20 cellular contexts compared by ENCODE assay signal in genomic region chr1:171427852-171428471, GRCh38. TPM values are rescaled to one million over a fixed set of nuclear protein-coding genes. Genes with fewer than 3 reads are reported as not detected.
A peak's percentile ranks its signal among the peaks of the same experiment; 100 is the strongest.
DNase-seq lines count a peak whose midpoint lies in the region; ATAC-seq and TF ChIP-seq lines count a peak whose summit lies in the region.
"Had no signal": no experiment of that assay in that cellular context is flagged by ENCODE, and none has a peak within 500 bp of the region (broad histone marks: within the 10 kb centered on the region; RNA-seq: fewer than 3 reads in every experiment).

No MANE protein-coding gene starts in this region.

- H3K4me1 ChIP-seq in liver (ENCODE audit: control insufficient read depth in 4 of 4, insufficient read depth in 4 of 4, low read length in 3 of 4): no peaks in the 10 kb centered on the region
- H3K4me1 ChIP-seq in right lobe of liver: no peaks in the 10 kb centered on the region
- H3K4me1 ChIP-seq in esophagus squamous epithelium: no peaks in the 10 kb centered on the region
- H3K4me1 ChIP-seq: SJSA1 had no signal

- no peaks in the 10 kb centered on the region for H3K9me3 ChIP-seq in liver (ENCODE audit: control insufficient read depth in 4 of 4, low read length in 3 of 4)
- H3K9me3 ChIP-seq in right lobe of liver: no peaks in the 10 kb centered on the region
- H3K9me3 ChIP-seq in esophagus squamous epithelium: peaks cover 0 to 13% (median 0%) of the 10 kb centered on the region in 3 donors
- H3K9me3 ChIP-seq: SJSA1 had no signal

- WGBS in liver: 76% methylated on average over 4 of the region's 4 CpGs
- 62% methylated on average over 4 of the region's 4 CpGs for WGBS in right lobe of liver (ENCODE audit: insufficient coverage, low coverage, low lambda C conversion rate, missing lambda C conversion rate)
- 60 to 64% methylated on average over 4 of the region's 4 CpGs for WGBS in esophagus squamous epithelium, 2 donors

- H3K4me3 ChIP-seq in liver (ENCODE audit: low read depth in 1 of 3, low read length in 3 of 3): no peak overlapping the region
- H3K4me3 ChIP-seq in right lobe of liver: no peak overlapping the region
- no peak overlapping the region for H3K4me3 ChIP-seq in esophagus squamous epithelium
- H3K4me3 ChIP-seq: SJSA1 had no signal

- H3K9ac ChIP-seq in liver (ENCODE audit: low read depth in 1 of 2, low read length in 2 of 2): no peak overlapping the region

- no peak for ATAC-seq in right lobe of liver
- ATAC-seq: HCT116, Right ventricle myocardium inferior had no signal

- TF ChIP-seq POLR2A in right lobe of liver (IDR thresholded peaks at IDR 0.05): no peak
- TF ChIP-seq POLR2A in esophagus squamous epithelium (IDR thresholded peaks at IDR 0.05): no peak

- H3K27me3 ChIP-seq in liver (ENCODE audit: control insufficient read depth in 4 of 4, insufficient read depth in 4 of 4, low read length in 3 of 4): peaks cover 0 to 2% (median 0%) of the 10 kb centered on the region in 4 donors
- H3K27me3 ChIP-seq in right lobe of liver: no peaks in the 10 kb centered on the region
- no peaks in the 10 kb centered on the region for H3K27me3 ChIP-seq in esophagus squamous epithelium
- H3K27me3 ChIP-seq: SJSA1 had no signal

- H3K27ac ChIP-seq in liver (ENCODE audit: low read depth in 1 of 2, low read length in 2 of 2) (no peak overlapping the region), right lobe of liver (no peak overlapping the region), esophagus squamous epithelium (no peak overlapping the region)
- H3K27ac ChIP-seq: SJSA1 had no signal

- DNase-seq in right lobe of liver (no peak), foreskin melanocyte (peak; percentile 68), pons (ENCODE audit: low spot score) (peak; percentile 89), esophagus squamous epithelium (lab: John Stamatoyannopoulos, UW) (no peak), iPS-NIHi7 (ENCODE audit: extremely low spot score) (no peak), NCI-H226 (no peak)
- DNase-seq: DMS53, GDM1, GOT3, KG1, NCI-H1092 treated with DMSO at 0.1 percent for 48 hours, NCI-H146, NCI-H2029, NCI-H2227 treated with DMSO at 0.1 percent for 48 hours, NCI-H524 treated with DMSO at 0.1 percent for 48 hours, OCI-M1 had no signal

- intact Hi-C loops in right lobe of liver (cut with DNase I) (no loop called here), esophagus squamous epithelium (cut with DNase I) (no loop called here)

- H3K36me3 ChIP-seq in liver (ENCODE audit: control insufficient read depth in 4 of 4, insufficient read depth in 3 of 4, low read depth in 1 of 4, low read length in 3 of 4): no peaks in the 10 kb centered on the region
- H3K36me3 ChIP-seq in right lobe of liver: no peaks in the 10 kb centered on the region
- no peaks in the 10 kb centered on the region for H3K36me3 ChIP-seq in esophagus squamous epithelium
- H3K36me3 ChIP-seq: SJSA1 had no signal

- no peak for TF ChIP-seq RAD21 in liver (IDR thresholded peaks at IDR 0.05)

- no peak for TF ChIP-seq CTCF in liver (IDR thresholded peaks at IDR 0.05; ENCODE audit: low read depth, low read length, missing input control)
- TF ChIP-seq CTCF in right lobe of liver (IDR thresholded peaks at IDR 0.05): no peak
- no peak for TF ChIP-seq CTCF in esophagus squamous epithelium (IDR thresholded peaks at IDR 0.05)

TF ChIP-seq in liver, 16 proteins besides CTCF, POLR2A, EP300 and RAD21:
- peak; percentile 63 for TF ChIP-seq NR2F2 (IDR thresholded peaks at IDR 0.05)
- TF ChIP-seq, protein P1, sequence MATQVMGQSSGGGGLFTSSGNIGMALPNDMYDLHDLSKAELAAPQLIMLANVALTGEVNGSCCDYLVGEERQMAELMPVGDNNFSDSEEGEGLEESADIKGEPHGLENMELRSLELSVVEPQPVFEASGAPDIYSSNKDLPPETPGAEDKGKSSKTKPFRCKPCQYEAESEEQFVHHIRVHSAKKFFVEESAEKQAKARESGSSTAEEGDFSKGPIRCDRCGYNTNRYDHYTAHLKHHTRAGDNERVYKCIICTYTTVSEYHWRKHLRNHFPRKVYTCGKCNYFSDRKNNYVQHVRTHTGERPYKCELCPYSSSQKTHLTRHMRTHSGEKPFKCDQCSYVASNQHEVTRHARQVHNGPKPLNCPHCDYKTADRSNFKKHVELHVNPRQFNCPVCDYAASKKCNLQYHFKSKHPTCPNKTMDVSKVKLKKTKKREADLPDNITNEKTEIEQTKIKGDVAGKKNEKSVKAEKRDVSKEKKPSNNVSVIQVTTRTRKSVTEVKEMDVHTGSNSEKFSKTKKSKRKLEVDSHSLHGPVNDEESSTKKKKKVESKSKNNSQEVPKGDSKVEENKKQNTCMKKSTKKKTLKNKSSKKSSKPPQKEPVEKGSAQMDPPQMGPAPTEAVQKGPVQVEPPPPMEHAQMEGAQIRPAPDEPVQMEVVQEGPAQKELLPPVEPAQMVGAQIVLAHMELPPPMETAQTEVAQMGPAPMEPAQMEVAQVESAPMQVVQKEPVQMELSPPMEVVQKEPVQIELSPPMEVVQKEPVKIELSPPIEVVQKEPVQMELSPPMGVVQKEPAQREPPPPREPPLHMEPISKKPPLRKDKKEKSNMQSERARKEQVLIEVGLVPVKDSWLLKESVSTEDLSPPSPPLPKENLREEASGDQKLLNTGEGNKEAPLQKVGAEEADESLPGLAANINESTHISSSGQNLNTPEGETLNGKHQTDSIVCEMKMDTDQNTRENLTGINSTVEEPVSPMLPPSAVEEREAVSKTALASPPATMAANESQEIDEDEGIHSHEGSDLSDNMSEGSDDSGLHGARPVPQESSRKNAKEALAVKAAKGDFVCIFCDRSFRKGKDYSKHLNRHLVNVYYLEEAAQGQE (IDR thresholded peaks at IDR 0.05): no peak
TF ChIP-seq in liver: peak in this region for 1.

RNA-seq across cellular contexts. Expression of gene PRRC2C, which starts 57.4 kb away (rescaled TPM):
- total RNA-seq in liver (10 to 100 TPM; 33.6 to 35.1 TPM), right lobe of liver (10 to 100 TPM; 39.1 to 59.9 (median 48.5) TPM), esophagus squamous epithelium (100 to 1,000 TPM in 1 of 4 donors, 10 to 100 TPM in 3; 59.7 to 114 (median 88.0) TPM)
- polyA plus RNA-seq in liver: 10 to 100 TPM; 13.6 to 41.9 TPM

Comparison
In these comparisons a context has a peak if more than half of its experiments do, and no peak if none do; other contexts are left out.
1. DNase-seq: peak in foreskin melanocyte (single experiment) and pons (single experiment); none in right lobe of liver (0 of 3), esophagus squamous epithelium (single experiment), iPS-NIHi7 (single experiment) and NCI-H226 (single experiment).